ENCODE assay signal across 1 cellular context in the genomic region with DNA sequence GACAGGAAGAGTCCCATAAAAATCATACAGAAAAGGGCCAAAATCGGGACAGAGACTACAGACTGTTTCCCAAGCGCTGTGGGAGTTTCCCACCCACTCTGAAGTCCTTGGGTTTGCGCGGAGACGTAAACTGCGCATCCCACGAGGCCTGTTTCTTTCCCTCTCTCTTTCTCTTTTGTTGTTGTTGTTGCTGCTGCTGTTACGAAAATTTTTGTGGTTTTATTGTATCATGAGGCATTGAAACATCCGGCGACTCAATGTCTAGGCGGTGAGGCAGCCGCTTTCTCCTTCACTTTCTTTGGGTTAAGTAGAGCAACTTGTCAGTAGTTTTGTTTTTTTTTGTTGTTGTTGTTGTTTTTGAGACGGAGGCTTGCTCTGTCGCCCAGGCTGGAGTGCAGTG.
TF ChIP-seq lines count a peak whose summit lies in the region.

No MANE protein-coding gene starts in this region.

TF ChIP-seq in HCT116, 20 proteins besides CTCF, POLR2A, EP300 and RAD21 (continued from another document):
- TF ChIP-seq EZH2phosphoT487 (IDR thresholded peaks at IDR 0.05; ENCODE audit: borderline replicate concordance) (no peak), REST (IDR thresholded peaks at IDR 0.05; ENCODE audit: low read depth) (no peak), ZNF274 (IDR thresholded peaks at IDR 0.05; ENCODE audit: low read depth, low read length) (no peak), POLR2AphosphoS5 (IDR thresholded peaks at IDR 0.05; ENCODE audit: low read depth, low read length) (no peak), ZFX (IDR thresholded peaks at IDR 0.05) (no peak), TCF7L2 (IDR thresholded peaks at IDR 0.05; ENCODE audit: borderline replicate concordance, extremely low read depth, insufficient read depth, insufficient read length) (no peak), EZH2 (IDR thresholded peaks at IDR 0.05) (no peak), SIN3A (IDR thresholded peaks at IDR 0.05; ENCODE audit: low read depth) (no peak), EGR1 (IDR thresholded peaks at IDR 0.05; ENCODE audit: low read depth) (no peak), MAX (IDR thresholded peaks at IDR 0.05) (no peak), ZBTB33 (IDR thresholded peaks at IDR 0.05; ENCODE audit: extremely low read depth, insufficient replicate concordance, low read length) (no peak), CBX3 (IDR thresholded peaks at IDR 0.05; ENCODE audit: low read depth) (no peak), YY1 (IDR thresholded peaks at IDR 0.05; ENCODE audit: extremely low read depth, insufficient replicate concordance, low read depth, low read length) (no peak)
